Comparison of ENCODE assay signal across 1 cellular context in the genomic region with DNA sequence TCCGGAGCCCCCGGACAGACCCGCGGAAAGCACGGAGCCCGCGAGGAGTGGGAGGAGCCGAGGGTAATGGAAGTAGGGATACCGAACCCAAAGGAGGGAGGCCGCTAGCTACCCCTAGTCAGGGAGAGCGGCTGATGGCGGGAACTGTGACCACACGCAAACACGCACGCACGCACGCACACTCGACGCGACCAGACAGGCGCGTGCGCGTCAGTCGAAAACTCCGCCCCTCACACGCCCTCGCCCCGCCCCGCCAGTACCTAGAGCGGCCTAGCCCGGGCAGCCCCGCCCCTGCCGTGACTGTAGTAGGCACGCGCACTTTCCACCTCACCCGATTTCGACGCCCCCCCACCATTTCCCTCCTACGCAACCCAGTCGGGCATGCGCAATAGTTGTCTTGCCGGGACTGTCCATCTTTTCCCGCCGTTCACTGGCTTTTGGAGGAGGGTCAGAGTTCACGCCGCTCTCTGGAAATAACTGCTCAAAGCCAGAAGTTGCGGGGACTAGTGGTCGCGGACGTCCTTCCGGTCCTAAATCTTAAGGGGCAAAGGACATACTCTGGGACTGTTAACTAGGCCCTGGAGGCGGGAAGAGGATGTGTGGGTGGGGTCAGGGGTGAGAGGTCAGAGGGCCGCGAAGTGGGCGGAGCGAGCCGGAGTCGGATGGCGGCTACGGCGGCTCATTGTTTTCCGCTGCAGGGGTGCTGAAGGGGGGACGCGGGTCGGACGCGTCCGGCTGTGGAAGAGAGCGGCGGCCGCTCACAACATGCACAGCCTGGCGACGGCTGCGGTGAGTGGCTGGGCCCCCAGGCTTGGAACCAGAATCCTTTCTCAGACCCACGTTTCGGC.
TF ChIP-seq lines count a peak whose summit lies in the region.

A gene with protein sequence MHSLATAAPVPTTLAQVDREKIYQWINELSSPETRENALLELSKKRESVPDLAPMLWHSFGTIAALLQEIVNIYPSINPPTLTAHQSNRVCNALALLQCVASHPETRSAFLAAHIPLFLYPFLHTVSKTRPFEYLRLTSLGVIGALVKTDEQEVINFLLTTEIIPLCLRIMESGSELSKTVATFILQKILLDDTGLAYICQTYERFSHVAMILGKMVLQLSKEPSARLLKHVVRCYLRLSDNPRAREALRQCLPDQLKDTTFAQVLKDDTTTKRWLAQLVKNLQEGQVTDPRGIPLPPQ (plus strand): TSS at position 650 of the 848 bp plus-strand sequence. CDS start 116 bp downstream, at position 766.
A gene with protein sequence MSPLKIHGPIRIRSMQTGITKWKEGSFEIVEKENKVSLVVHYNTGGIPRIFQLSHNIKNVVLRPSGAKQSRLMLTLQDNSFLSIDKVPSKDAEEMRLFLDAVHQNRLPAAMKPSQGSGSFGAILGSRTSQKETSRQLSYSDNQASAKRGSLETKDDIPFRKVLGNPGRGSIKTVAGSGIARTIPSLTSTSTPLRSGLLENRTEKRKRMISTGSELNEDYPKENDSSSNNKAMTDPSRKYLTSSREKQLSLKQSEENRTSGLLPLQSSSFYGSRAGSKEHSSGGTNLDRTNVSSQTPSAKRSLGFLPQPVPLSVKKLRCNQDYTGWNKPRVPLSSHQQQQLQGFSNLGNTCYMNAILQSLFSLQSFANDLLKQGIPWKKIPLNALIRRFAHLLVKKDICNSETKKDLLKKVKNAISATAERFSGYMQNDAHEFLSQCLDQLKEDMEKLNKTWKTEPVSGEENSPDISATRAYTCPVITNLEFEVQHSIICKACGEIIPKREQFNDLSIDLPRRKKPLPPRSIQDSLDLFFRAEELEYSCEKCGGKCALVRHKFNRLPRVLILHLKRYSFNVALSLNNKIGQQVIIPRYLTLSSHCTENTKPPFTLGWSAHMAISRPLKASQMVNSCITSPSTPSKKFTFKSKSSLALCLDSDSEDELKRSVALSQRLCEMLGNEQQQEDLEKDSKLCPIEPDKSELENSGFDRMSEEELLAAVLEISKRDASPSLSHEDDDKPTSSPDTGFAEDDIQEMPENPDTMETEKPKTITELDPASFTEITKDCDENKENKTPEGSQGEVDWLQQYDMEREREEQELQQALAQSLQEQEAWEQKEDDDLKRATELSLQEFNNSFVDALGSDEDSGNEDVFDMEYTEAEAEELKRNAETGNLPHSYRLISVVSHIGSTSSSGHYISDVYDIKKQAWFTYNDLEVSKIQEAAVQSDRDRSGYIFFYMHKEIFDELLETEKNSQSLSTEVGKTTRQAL (minus strand): TSS at position 162 of the 848 bp plus-strand sequence. CDS start 9,698 bp downstream, outside the sequence.

TF ChIP-seq in endothelial cell of umbilical vein, 7 proteins besides CTCF, POLR2A, EP300 and RAD21:
- peak; percentile 54 for TF ChIP-seq POLR2AphosphoS5 (IDR thresholded peaks at IDR 0.05; ENCODE audit: insufficient read depth, low read depth, low read length)
- no peak for TF ChIP-seq FOS (IDR thresholded peaks at IDR 0.05; ENCODE audit: borderline replicate concordance, insufficient read depth, low read length)
- TF ChIP-seq, protein P1, sequence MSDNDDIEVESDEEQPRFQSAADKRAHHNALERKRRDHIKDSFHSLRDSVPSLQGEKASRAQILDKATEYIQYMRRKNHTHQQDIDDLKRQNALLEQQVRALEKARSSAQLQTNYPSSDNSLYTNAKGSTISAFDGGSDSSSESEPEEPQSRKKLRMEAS (IDR thresholded peaks at IDR 0.05; ENCODE audit: insufficient read depth, insufficient read length), result peak; percentile 83
- TF ChIP-seq GATA2 (IDR thresholded peaks at IDR 0.05; ENCODE audit: insufficient read depth, insufficient read length, low read depth, low read length), result no peak
- TF ChIP-seq JUN (IDR thresholded peaks at IDR 0.05; ENCODE audit: borderline replicate concordance, insufficient read depth, insufficient read length, low read depth), result no peak
- TF ChIP-seq EZH2 (IDR thresholded peaks at IDR 0.05; ENCODE audit: borderline replicate concordance, low read depth, low read length, severe bottlenecking), result no peak
